1 cellular context compared by ENCODE assay signal in genomic region chr6:31272856-31273626, GRCh38.
TF ChIP-seq lines count a peak whose summit lies in the region.

No MANE protein-coding gene starts in this region.

TF ChIP-seq in GM23338, 12 proteins besides CTCF, POLR2A, EP300 and RAD21 (continued from another document):
- TF ChIP-seq ZNF462 (CRISPR knock-in tag; IDR thresholded peaks at IDR 0.05) (no peak), ZNF114 (CRISPR knock-in tag; IDR thresholded peaks at IDR 0.05) (no peak), ZNF331 (CRISPR knock-in tag; IDR thresholded peaks at IDR 0.05; ENCODE audit: low read depth) (no peak), NANOG (IDR thresholded peaks at IDR 0.05; ENCODE audit: borderline replicate concordance) (no peak)
